Comparison of ENCODE assay signal across 8 cellular contexts in genomic region chr1:156893048-156893953, GRCh38. TPM values are rescaled to one million over a fixed set of nuclear protein-coding genes. Genes with fewer than 3 reads are reported as not detected.
DNase-seq lines count a peak whose midpoint lies in the region; ATAC-seq and TF ChIP-seq lines count a peak whose summit lies in the region.

Gene PEAR1 (plus strand): TSS chr1:156893718. CDS start chr1:156903927, 10,209 bp downstream.

- DNase-seq in chondrocyte (ENCODE audit: low spot score) (no peak), left lobe of liver (ENCODE audit: low spot score) (no peak), suprapubic skin (ENCODE audit: low spot score in 2 of 2) (no peak), BE2C (no peak), NCI-H69 (lab: John Stamatoyannopoulos, UW) (no peak), MV-4-11 (lab: John Stamatoyannopoulos, UW) (no peak)
- DNase-seq in stimulated activated CD4-positive, alpha-beta T cell treated with anti-CD3 and anti-CD28 coated beads, Interleukin-15, amount 100 ng/mL, for 24 hours = no peak

- no peaks in the 10 kb centered on the region for H4K20me1 ChIP-seq in OCI-LY3 (ENCODE audit: insufficient read depth, low read length)

- ATAC-seq in left lobe of liver = peak; percentile 26

- no peak within 1 kb of the TSS for H2AFZ ChIP-seq in OCI-LY3 (ENCODE audit: low read depth, low read length)

- peak within 1 kb of the TSS; percentile 93 for H3K27ac Mint-ChIP-seq in chondrocyte (ENCODE audit: unreplicated experiment)

- TF ChIP-seq EP300 in suprapubic skin (IDR thresholded peaks at IDR 0.05) = no peak

- H3K9me3 Mint-ChIP-seq in chondrocyte (ENCODE audit: low read depth) = no peaks in the 10 kb centered on the region

- H3K9ac ChIP-seq in OCI-LY3 (ENCODE audit: low read length) = no peak within 1 kb of the TSS

- no peaks in the 10 kb centered on the region for H3K27me3 Mint-ChIP-seq in chondrocyte (ENCODE audit: low read depth)

- H3K4me1 Mint-ChIP-seq in chondrocyte (ENCODE audit: low read depth) = peaks cover 50% of the 10 kb centered on the region

- H3K4me3 ChIP-seq in OCI-LY3 (ENCODE audit: low read length) (peak within 1 kb of the TSS; percentile 64), suprapubic skin (peak within 1 kb of the TSS; percentile 46), BE2C (ENCODE audit: low read depth, low read length) (no peak within 1 kb of the TSS)

- H3K36me3 Mint-ChIP-seq in chondrocyte (ENCODE audit: low read depth) = no peaks in the 10 kb centered on the region

- H3K4me2 ChIP-seq in OCI-LY3 (ENCODE audit: low read length) = peak within 1 kb of the TSS; percentile 54

- no peaks in the 10 kb centered on the region for H3K9me3 ChIP-seq in OCI-LY3 (ENCODE audit: insufficient read depth, low read length)
- no peaks in the 10 kb centered on the region for H3K9me3 ChIP-seq in suprapubic skin
- H3K9me3 ChIP-seq in BE2C = no peaks in the 10 kb centered on the region

- H3K4me3 Mint-ChIP-seq in chondrocyte (ENCODE audit: unreplicated experiment) = peak within 1 kb of the TSS; percentile 67

- peaks cover 4% of the 10 kb centered on the region; the same call in 1 of the 2 replicates for H3K4me1 ChIP-seq in OCI-LY3 (ENCODE audit: low read length)
- peaks cover 29% of the 10 kb centered on the region for H3K4me1 ChIP-seq in suprapubic skin
- peaks cover 52% of the 10 kb centered on the region for H3K4me1 ChIP-seq in BE2C

- no peak for TF ChIP-seq CTCF in OCI-LY3 (IDR thresholded peaks at IDR 0.05; ENCODE audit: low read depth, low read length)
- peak; percentile 42 for TF ChIP-seq CTCF in chondrocyte (IDR thresholded peaks at IDR 0.05)
- TF ChIP-seq CTCF in suprapubic skin (IDR thresholded peaks at IDR 0.05) = no peak
- no peak for TF ChIP-seq CTCF in BE2C (IDR thresholded peaks at IDR 0.05; ENCODE audit: low read depth, low read length)

- H3K36me3 ChIP-seq in OCI-LY3 (replicated peaks; ENCODE audit: low read depth, low read length) (no peaks in the 10 kb centered on the region), suprapubic skin (no peaks in the 10 kb centered on the region), BE2C (no peaks in the 10 kb centered on the region)

- H3K79me2 ChIP-seq in OCI-LY3 (ENCODE audit: low read length) = no peaks in the 10 kb centered on the region

- 21% methylated on average over 42 of the region's 60 CpGs for WGBS in suprapubic skin

- H3K27ac ChIP-seq in OCI-LY3 (ENCODE audit: low read length) (no peak within 1 kb of the TSS), suprapubic skin (peak within 1 kb of the TSS; percentile 86)

- TF ChIP-seq POLR2A in suprapubic skin (IDR thresholded peaks at IDR 0.05) = no peak

- H3K27me3 ChIP-seq in OCI-LY3 (ENCODE audit: low read depth, low read length) (peaks cover 17% of the 10 kb centered on the region), suprapubic skin (peaks cover 18% of the 10 kb centered on the region), BE2C (no peaks in the 10 kb centered on the region)

RNA-seq across cellular contexts. Expression of gene PEAR1, which starts in this region (rescaled TPM):
- total RNA-seq in chondrocyte (1.4 to 13.7 TPM (median 9.9 TPM) in 3 replicates), left lobe of liver (4.5 TPM), suprapubic skin (1 to 10 TPM; 2.4 to 5.7 (median 3.8) TPM)
- polyA plus RNA-seq in BE2C (2012; ENCODE audit: insufficient read depth, insufficient read length, low read depth) = 27.0 TPM
